Comparison of ENCODE assay signal across 8 cellular contexts in the genomic region with DNA sequence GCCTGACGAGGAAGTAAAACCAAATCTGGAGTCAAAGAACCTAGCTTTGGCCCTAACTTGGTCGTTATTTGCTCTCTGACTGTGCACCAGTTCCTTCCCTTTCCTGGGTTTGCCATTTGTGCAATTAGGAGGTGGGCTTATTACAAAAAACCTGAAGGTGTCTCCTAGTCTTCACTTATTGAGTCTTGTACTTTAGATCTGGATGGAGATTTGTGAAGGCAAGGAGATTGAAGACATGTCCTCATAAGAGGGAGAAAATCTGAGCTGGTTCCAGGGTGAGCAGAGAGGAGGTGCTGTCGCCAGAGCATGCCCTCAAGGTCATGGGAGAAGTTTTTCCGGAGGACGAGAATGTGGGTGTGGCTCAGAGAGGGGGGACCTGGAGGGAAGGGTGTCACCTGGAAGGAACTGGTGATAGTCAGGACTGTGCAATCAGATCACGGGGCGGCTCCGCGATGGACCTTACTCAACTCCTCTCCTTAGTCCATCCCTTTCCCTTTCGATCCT. TPM values are rescaled to one million over a fixed set of nuclear protein-coding genes. Genes with fewer than 3 reads are reported as not detected.
A peak's percentile ranks its signal among the peaks of the same experiment; 100 is the strongest.
DNase-seq lines count a peak whose midpoint lies in the region; FAIRE-seq and TF ChIP-seq lines count a peak whose summit lies in the region.

No MANE protein-coding gene starts in this region.

- no peak for TF ChIP-seq POLR2A in GM12891 (IDR thresholded peaks at IDR 0.05; ENCODE audit: low read depth, low read length)

- POLR2A ChIA-PET in RWPE1 (lab: Yijun Ruan, JAX; ENCODE audit: low non-redundant PET) = interaction anchor here (0.5 to 1.9 kb wide), 4 partner anchors 24 to 80 kb away, joined by 3 to 13 read pairs (median 4); partner anchors contain the start of genes GSS and MYH7B

- H3K4me3 ChIP-seq in H7 (ENCODE audit: insufficient read depth, low read depth, low read length) (peak overlapping the region; percentile 32), fibroblast of mammary gland (ENCODE audit: control insufficient read depth, low read depth, low read length) (peak overlapping the region; percentile 49), skin epidermis (peak overlapping the region; percentile 52 to 92 (median 81))

- FAIRE-seq in GM12891 (lab: Jason Lieb, UNC) (no peak), RCC 7860 (lab: Jason Lieb, UNC) (no peak)

- TF ChIP-seq CTCF in RWPE1 (conservative IDR thresholded peaks at IDR 0.05; ENCODE audit: low read depth) = peak; percentile 66
- TF ChIP-seq CTCF in fibroblast of mammary gland (conservative IDR thresholded peaks at IDR 0.05; ENCODE audit: control insufficient read depth, insufficient read depth, low read depth, low read length) = peak; percentile 22

- no peak for DNase-seq in H7
- no peak for DNase-seq in RWPE1 (ENCODE audit: low spot score)
- DNase-seq in fibroblast of mammary gland (ENCODE audit: low read depth) = no peak
- no peak for DNase-seq in GM12891 (ENCODE audit: insufficient read length, low spot score)
- no peak for DNase-seq in GF-D8 (lab: John Stamatoyannopoulos, UW)
- DNase-seq in iPS-NIHi11 (ENCODE audit: low spot score) = no peak
- no peak for DNase-seq in RCC 7860 (ENCODE audit: low spot score)

- peaks cover 34% of the 10 kb centered on the region for H3K27me3 ChIP-seq in H7 (ENCODE audit: control insufficient read depth, insufficient read depth, low read length)

- H3K27ac ChIP-seq in RWPE1 (peak overlapping the region; percentile 83), skin epidermis (peak overlapping the region in 19 of 21 experiments; percentile 36 to 91 (median 66))

- CTCF ChIA-PET in RWPE1 (lab: Yijun Ruan, JAX) = interaction anchor here (0.6 to 5.0 kb wide), 9 partner anchors 30 to 296 kb away, joined by 3 to 57 read pairs (median 4); partner anchors contain the start of genes GSS and MYH7B

- H3K36me3 ChIP-seq in H7 (replicated peaks; ENCODE audit: control insufficient read depth, insufficient read depth, low read length) = no peaks in the 10 kb centered on the region

TF ChIP-seq in GM12891, 5 proteins besides CTCF, POLR2A, EP300 and RAD21:
- TF ChIP-seq POU2F2 (IDR thresholded peaks at IDR 0.05; ENCODE audit: low read depth, low read length) = no peak
- no peak for TF ChIP-seq TAF1 (IDR thresholded peaks at IDR 0.05; ENCODE audit: low read depth, low read length)
- TF ChIP-seq POLR2AphosphoS5 (IDR thresholded peaks at IDR 0.05; ENCODE audit: low read depth, low read length) = no peak
- no peak for TF ChIP-seq PAX5 (IDR thresholded peaks at IDR 0.05; ENCODE audit: insufficient read depth, low read length, severe bottlenecking)
- no peak for TF ChIP-seq SPI1 (IDR thresholded peaks at IDR 0.05; ENCODE audit: low read depth, low read length)

RNA-seq across cellular contexts. Expression of gene ACSS2, which starts 0.7 kb away (rescaled TPM):
- total RNA-seq in H7 (2014; rRNA removed; shearing (Covaris generic)) = 14.6 and 21.9 TPM in 2 replicates
- 6.4 TPM for polyA plus RNA-seq in GM12891 (2012; ENCODE audit: low read depth, missing spikeins)

RNA-seq across cellular contexts. Expression of gene GGT7, which starts 3.1 kb away (rescaled TPM):
- 3.8 and 6.1 TPM in 2 replicates for total RNA-seq in H7 (2014; rRNA removed; shearing (Covaris generic))
- 5.4 TPM for polyA plus RNA-seq in GM12891 (2012; ENCODE audit: low read depth, missing spikeins)

RNA-seq across cellular contexts. Expression of gene NCOA6, which starts 50.3 kb away (rescaled TPM):
- 3.7 and 5.4 TPM in 2 replicates for total RNA-seq in H7 (2014; rRNA removed; shearing (Covaris generic))
- polyA plus RNA-seq in GM12891 (2012; ENCODE audit: low read depth, missing spikeins) = 9.5 TPM
